1 cellular context compared by ENCODE assay signal in the genomic region with DNA sequence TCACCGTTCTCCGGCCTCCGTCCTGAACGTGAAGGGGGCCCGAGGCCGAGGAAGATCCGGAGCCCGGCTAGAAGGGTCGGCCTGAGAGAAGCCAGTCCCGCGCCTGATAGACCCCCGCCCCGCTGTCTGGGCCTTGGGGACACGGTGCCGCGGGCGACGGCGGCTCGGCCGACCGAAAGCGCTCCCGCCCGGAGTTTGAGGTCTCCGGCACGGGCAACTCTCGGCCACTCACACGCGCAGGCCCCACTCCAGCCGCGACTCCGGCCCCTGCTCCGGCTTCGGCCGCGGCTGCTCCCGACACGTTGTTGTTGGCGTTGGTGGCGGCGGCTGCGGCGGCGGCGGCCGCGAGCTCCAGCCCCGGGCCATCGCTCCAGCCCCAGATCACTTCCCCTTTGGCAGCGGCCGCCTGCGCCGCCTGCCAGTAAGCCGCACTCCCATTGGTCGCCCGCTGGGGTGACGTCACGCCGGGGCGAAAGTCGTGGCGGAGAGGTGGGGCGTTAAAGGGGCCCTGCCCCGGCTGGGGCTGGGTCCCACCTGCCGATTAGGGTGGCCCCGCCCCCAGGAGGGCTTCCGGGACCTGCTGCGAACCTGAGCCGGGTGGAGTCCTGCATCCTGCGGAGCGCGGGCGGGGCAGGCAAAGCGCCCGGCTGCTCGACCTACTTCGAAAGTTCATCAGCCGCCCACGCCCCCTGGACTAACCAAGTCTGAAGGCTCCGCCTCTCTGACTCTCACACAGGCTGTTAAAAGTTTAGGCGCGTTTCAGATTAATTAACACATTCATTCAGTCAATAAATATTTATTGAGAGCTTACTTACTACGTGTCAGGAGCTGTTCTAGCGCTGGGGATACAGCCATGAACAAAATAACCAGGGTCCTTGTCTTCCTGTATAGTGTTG.
TF ChIP-seq lines count a peak whose summit lies in the region.

A gene with protein sequence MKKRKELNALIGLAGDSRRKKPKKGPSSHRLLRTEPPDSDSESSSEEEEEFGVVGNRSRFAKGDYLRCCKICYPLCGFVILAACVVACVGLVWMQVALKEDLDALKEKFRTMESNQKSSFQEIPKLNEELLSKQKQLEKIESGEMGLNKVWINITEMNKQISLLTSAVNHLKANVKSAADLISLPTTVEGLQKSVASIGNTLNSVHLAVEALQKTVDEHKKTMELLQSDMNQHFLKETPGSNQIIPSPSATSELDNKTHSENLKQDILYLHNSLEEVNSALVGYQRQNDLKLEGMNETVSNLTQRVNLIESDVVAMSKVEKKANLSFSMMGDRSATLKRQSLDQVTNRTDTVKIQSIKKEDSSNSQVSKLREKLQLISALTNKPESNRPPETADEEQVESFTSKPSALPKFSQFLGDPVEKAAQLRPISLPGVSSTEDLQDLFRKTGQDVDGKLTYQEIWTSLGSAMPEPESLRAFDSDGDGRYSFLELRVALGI (minus strand): TSS at position 388 of the 896 bp plus-strand sequence. CDS start 1,027 bp downstream, outside the sequence.

TF ChIP-seq in K562, 482 proteins besides CTCF, POLR2A, EP300 and RAD21 (continued from another document and continues in another):
- TF ChIP-seq EGR1 (conservative IDR thresholded peaks at IDR 0.05) (peak; percentile 60), HNRNPUL1 (IDR thresholded peaks at IDR 0.05; ENCODE audit: low read length) (no peak), ZNF239 (CRISPR knock-in tag; IDR thresholded peaks at IDR 0.05) (no peak), ETV6 (IDR thresholded peaks at IDR 0.05; ENCODE audit: borderline replicate concordance in 1 of 2, low read depth in 2 of 2, low read length in 1 of 2) (no peak; a peak in 1 of 4 replicates), ETV6 (CRISPR knock-in tag; IDR thresholded peaks at IDR 0.05; ENCODE audit: borderline replicate concordance) (no peak; the same call in 1 of the 2 replicates), STAT5B (CRISPR knock-in tag; IDR thresholded peaks at IDR 0.05) (no peak), SIX5 (IDR thresholded peaks at IDR 0.05; ENCODE audit: borderline replicate concordance in 1 of 2, insufficient read depth in 1 of 2, low read depth in 1 of 2, low read length in 2 of 2) (no peak; a peak in 1 of 4 replicates), ZNF436 (CRISPR knock-in tag; IDR thresholded peaks at IDR 0.05) (no peak), ZNF324 (CRISPR knock-in tag; IDR thresholded peaks at IDR 0.05) (no peak), MCM2 (IDR thresholded peaks at IDR 0.05; ENCODE audit: low read depth) (no peak), PML (IDR thresholded peaks at IDR 0.05; ENCODE audit: low read length) (peak; percentile 59; the same call in 1 of the 2 replicates), ZNF551 (CRISPR knock-in tag; IDR thresholded peaks at IDR 0.05) (no peak), SAFB2 (IDR thresholded peaks at IDR 0.05; ENCODE audit: borderline replicate concordance, low read depth, low read length, severe bottlenecking) (no peak), ZNF274 (IDR thresholded peaks at IDR 0.05; ENCODE audit: borderline replicate concordance, low read depth, low read length) (no peak), FOXA3 (CRISPR knock-in tag; conservative IDR thresholded peaks at IDR 0.05 in 1 of 2, IDR thresholded peaks at IDR 0.05 in 1 of 2) (no peak), ASH1L (IDR thresholded peaks at IDR 0.05; ENCODE audit: borderline replicate concordance, low read depth, partially characterized antibody) (peak; percentile 74), PTTG1 (tag; IDR thresholded peaks at IDR 0.05; ENCODE audit: low read depth) (no peak), ESRRB (CRISPR knock-in tag; IDR thresholded peaks at IDR 0.05; ENCODE audit: borderline replicate concordance) (no peak), SOX6 (IDR thresholded peaks at IDR 0.05) (peak; percentile 68), ZNF133 (CRISPR knock-in tag; IDR thresholded peaks at IDR 0.05) (no peak), MTA1 (IDR thresholded peaks at IDR 0.05; ENCODE audit: borderline replicate concordance) (no peak), FOXK1 (CRISPR knock-in tag; IDR thresholded peaks at IDR 0.05; ENCODE audit: borderline replicate concordance) (no peak), SMAD4 (CRISPR knock-in tag; conservative IDR thresholded peaks at IDR 0.05) (peak; percentile 78), ZNF444 (CRISPR knock-in tag; IDR thresholded peaks at IDR 0.05) (no peak), NBN (IDR thresholded peaks at IDR 0.05; ENCODE audit: low read depth) (peak; percentile 97), ILF3 (IDR thresholded peaks at IDR 0.05; ENCODE audit: borderline replicate concordance) (no peak), SPI1 (IDR thresholded peaks at IDR 0.05; ENCODE audit: borderline replicate concordance, low read depth, low read length) (peak; percentile 96), POLR2H (tag; IDR thresholded peaks at IDR 0.05; ENCODE audit: low read depth) (no peak), KDM1A (IDR thresholded peaks at IDR 0.05) (no peak), JUNB (CRISPR knock-in tag; conservative IDR thresholded peaks at IDR 0.05) (peak; percentile 62; the same call in 1 of the 2 replicates), SREBF2 (CRISPR knock-in tag; IDR thresholded peaks at IDR 0.05) (no peak), ILK (tag; IDR thresholded peaks at IDR 0.05; ENCODE audit: borderline replicate concordance, low read depth) (no peak), CREB1 (IDR thresholded peaks at IDR 0.05) (peak; percentile 96), CREB1 (CRISPR knock-in tag; IDR thresholded peaks at IDR 0.05) (peak; percentile 97), FOXP1 (CRISPR knock-in tag; IDR thresholded peaks at IDR 0.05) (0 out of 2 replicates have a peak, but pooled peaks have one; percentile 35), NFYB (IDR thresholded peaks at IDR 0.05; ENCODE audit: extremely low read depth, insufficient read length) (peak; percentile 56), ADNP (tag; IDR thresholded peaks at IDR 0.05) (no peak), PHTF2 (CRISPR knock-in tag; IDR thresholded peaks at IDR 0.05) (no peak)
- TF ChIP-seq, protein P1, sequence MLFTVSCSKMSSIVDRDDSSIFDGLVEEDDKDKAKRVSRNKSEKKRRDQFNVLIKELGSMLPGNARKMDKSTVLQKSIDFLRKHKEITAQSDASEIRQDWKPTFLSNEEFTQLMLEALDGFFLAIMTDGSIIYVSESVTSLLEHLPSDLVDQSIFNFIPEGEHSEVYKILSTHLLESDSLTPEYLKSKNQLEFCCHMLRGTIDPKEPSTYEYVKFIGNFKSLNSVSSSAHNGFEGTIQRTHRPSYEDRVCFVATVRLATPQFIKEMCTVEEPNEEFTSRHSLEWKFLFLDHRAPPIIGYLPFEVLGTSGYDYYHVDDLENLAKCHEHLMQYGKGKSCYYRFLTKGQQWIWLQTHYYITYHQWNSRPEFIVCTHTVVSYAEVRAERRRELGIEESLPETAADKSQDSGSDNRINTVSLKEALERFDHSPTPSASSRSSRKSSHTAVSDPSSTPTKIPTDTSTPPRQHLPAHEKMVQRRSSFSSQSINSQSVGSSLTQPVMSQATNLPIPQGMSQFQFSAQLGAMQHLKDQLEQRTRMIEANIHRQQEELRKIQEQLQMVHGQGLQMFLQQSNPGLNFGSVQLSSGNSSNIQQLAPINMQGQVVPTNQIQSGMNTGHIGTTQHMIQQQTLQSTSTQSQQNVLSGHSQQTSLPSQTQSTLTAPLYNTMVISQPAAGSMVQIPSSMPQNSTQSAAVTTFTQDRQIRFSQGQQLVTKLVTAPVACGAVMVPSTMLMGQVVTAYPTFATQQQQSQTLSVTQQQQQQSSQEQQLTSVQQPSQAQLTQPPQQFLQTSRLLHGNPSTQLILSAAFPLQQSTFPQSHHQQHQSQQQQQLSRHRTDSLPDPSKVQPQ (CRISPR knock-in tag; IDR thresholded peaks at IDR 0.05; ENCODE audit: borderline replicate concordance): no peak
- TF ChIP-seq, protein P2, sequence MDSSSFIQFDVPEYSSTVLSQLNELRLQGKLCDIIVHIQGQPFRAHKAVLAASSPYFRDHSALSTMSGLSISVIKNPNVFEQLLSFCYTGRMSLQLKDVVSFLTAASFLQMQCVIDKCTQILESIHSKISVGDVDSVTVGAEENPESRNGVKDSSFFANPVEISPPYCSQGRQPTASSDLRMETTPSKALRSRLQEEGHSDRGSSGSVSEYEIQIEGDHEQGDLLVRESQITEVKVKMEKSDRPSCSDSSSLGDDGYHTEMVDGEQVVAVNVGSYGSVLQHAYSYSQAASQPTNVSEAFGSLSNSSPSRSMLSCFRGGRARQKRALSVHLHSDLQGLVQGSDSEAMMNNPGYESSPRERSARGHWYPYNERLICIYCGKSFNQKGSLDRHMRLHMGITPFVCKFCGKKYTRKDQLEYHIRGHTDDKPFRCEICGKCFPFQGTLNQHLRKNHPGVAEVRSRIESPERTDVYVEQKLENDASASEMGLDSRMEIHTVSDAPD (CRISPR knock-in tag; IDR thresholded peaks at IDR 0.05): no peak
- TF ChIP-seq, protein P3, sequence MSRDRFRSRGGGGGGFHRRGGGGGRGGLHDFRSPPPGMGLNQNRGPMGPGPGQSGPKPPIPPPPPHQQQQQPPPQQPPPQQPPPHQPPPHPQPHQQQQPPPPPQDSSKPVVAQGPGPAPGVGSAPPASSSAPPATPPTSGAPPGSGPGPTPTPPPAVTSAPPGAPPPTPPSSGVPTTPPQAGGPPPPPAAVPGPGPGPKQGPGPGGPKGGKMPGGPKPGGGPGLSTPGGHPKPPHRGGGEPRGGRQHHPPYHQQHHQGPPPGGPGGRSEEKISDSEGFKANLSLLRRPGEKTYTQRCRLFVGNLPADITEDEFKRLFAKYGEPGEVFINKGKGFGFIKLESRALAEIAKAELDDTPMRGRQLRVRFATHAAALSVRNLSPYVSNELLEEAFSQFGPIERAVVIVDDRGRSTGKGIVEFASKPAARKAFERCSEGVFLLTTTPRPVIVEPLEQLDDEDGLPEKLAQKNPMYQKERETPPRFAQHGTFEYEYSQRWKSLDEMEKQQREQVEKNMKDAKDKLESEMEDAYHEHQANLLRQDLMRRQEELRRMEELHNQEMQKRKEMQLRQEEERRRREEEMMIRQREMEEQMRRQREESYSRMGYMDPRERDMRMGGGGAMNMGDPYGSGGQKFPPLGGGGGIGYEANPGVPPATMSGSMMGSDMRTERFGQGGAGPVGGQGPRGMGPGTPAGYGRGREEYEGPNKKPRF (IDR thresholded peaks at IDR 0.05; ENCODE audit: low read depth, low read length): no peak
- TF ChIP-seq, protein P4, sequence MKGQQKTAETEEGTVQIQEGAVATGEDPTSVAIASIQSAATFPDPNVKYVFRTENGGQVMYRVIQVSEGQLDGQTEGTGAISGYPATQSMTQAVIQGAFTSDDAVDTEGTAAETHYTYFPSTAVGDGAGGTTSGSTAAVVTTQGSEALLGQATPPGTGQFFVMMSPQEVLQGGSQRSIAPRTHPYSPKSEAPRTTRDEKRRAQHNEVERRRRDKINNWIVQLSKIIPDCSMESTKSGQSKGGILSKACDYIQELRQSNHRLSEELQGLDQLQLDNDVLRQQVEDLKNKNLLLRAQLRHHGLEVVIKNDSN (CRISPR knock-in tag; IDR thresholded peaks at IDR 0.05): no peak
- TF ChIP-seq, protein P5, sequence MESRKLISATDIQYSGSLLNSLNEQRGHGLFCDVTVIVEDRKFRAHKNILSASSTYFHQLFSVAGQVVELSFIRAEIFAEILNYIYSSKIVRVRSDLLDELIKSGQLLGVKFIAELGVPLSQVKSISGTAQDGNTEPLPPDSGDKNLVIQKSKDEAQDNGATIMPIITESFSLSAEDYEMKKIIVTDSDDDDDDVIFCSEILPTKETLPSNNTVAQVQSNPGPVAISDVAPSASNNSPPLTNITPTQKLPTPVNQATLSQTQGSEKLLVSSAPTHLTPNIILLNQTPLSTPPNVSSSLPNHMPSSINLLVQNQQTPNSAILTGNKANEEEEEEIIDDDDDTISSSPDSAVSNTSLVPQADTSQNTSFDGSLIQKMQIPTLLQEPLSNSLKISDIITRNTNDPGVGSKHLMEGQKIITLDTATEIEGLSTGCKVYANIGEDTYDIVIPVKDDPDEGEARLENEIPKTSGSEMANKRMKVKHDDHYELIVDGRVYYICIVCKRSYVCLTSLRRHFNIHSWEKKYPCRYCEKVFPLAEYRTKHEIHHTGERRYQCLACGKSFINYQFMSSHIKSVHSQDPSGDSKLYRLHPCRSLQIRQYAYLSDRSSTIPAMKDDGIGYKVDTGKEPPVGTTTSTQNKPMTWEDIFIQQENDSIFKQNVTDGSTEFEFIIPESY (CRISPR knock-in tag; IDR thresholded peaks at IDR 0.05): peak; percentile 69; the same call in 1 of the 2 replicates
- TF ChIP-seq, protein P6, sequence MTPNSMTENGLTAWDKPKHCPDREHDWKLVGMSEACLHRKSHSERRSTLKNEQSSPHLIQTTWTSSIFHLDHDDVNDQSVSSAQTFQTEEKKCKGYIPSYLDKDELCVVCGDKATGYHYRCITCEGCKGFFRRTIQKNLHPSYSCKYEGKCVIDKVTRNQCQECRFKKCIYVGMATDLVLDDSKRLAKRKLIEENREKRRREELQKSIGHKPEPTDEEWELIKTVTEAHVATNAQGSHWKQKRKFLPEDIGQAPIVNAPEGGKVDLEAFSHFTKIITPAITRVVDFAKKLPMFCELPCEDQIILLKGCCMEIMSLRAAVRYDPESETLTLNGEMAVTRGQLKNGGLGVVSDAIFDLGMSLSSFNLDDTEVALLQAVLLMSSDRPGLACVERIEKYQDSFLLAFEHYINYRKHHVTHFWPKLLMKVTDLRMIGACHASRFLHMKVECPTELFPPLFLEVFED (CRISPR knock-in tag; conservative IDR thresholded peaks at IDR 0.05): no peak
- TF ChIP-seq, protein P7, sequence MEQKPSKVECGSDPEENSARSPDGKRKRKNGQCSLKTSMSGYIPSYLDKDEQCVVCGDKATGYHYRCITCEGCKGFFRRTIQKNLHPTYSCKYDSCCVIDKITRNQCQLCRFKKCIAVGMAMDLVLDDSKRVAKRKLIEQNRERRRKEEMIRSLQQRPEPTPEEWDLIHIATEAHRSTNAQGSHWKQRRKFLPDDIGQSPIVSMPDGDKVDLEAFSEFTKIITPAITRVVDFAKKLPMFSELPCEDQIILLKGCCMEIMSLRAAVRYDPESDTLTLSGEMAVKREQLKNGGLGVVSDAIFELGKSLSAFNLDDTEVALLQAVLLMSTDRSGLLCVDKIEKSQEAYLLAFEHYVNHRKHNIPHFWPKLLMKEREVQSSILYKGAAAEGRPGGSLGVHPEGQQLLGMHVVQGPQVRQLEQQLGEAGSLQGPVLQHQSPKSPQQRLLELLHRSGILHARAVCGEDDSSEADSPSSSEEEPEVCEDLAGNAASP (IDR thresholded peaks at IDR 0.05): no peak
